Comparison of ENCODE assay signal across 11 cellular contexts in the genomic region with DNA sequence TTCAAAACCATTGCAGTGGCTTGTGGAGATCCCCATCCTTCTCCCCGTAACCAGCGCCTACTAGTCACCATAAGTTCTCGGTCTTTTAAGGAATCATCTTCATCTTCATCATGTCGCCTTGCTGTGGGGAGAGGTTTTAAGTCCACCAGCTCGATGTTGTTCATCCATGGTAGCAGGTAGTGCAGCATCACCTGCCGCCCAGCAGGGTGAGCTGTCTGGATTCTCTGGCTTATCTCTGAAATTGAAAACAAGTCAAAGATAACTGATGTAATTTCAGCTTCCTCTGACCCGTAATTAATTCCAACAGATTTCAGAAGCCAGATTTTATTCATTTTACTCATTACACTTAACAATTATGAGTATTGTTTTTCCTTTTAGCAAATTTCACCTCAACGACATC.
A peak's percentile ranks its signal among the peaks of the same experiment; 100 is the strongest.
DNase-seq lines count a peak whose midpoint lies in the region; ATAC-seq and TF ChIP-seq lines count a peak whose summit lies in the region.
"Had no signal": no experiment of that assay in that cellular context is flagged by ENCODE, and none has a peak within 500 bp of the region (broad histone marks: within the 10 kb centered on the region; RNA-seq: fewer than 3 reads in every experiment).

No MANE protein-coding gene starts in this region.

- CTCF ChIA-PET in AG04450 (lab: Charles Lee): interaction anchor here (0.6 to 2.3 kb wide), 3 partner anchors 11 to 405 kb away, joined by 4 to 11 read pairs (median 6); no protein-coding TSS in a partner anchor

- intact Hi-C loops in gastrocnemius medialis (cut with DNase I; ENCODE audit: low total_unique reads): no loop called here

- TF ChIP-seq CTCF in AG04450 (IDR thresholded peaks at IDR 0.05; ENCODE audit: low read depth, low read length) (0 out of 2 replicates have a peak, but pooled peaks have one; percentile 23), GM12864 (IDR thresholded peaks at IDR 0.05; ENCODE audit: low read depth, low read length, missing control alignments) (peak; percentile 27), RWPE2 (IDR thresholded peaks at IDR 0.05; ENCODE audit: poor library complexity, severe bottlenecking) (peak; percentile 34), gastrocnemius medialis (IDR thresholded peaks at IDR 0.05 in 4 of 5, conservative IDR thresholded peaks at IDR 0.05 in 1 of 5) (no peak)

- peaks cover 7% of the 10 kb centered on the region for H3K4me1 Mint-ChIP-seq in activated T-cell treated with anti-CD3 and anti-CD28 coated beads, Interleukin-2, amount 50 U/mL, for 24 hours (ENCODE audit: low read depth)

- TF ChIP-seq POLR2A in gastrocnemius medialis (IDR thresholded peaks at IDR 0.05): no peak

- POLR2A ChIA-PET in AG04450 (lab: Yijun Ruan, JAX): no interaction called here

- DNase-seq in AG04450 (ENCODE audit: low read depth, low spot score) (no peak), GM12864 (ENCODE audit: low read depth) (no peak), RWPE2 (ENCODE audit: low spot score) (no peak), germinal center (ENCODE audit: low spot score) (peak; percentile 9), gastrocnemius medialis (no peak), NCI-H526 treated with DMSO at 0.1 percent for 48 hours (lab: John Stamatoyannopoulos, UW) (no peak)
- DNase-seq in activated T-cell treated with anti-CD3 and anti-CD28 coated beads, Interleukin-2, amount 50 U/mL, for 24 hours: no peak
- DNase-seq: aorta, NCI-H1436, SJCRH30 had no signal

- ATAC-seq in RWPE2 (ENCODE audit: low read depth): no peak
- ATAC-seq in HG02610 (IDR thresholded peaks at IDR 0.05; ENCODE audit: unreplicated experiment): no peak
- ATAC-seq in gastrocnemius medialis: no peak

- no peak overlapping the region for H3K27ac ChIP-seq in AG04450 (ENCODE audit: low read depth, low read length)
- no peak overlapping the region for H3K27ac ChIP-seq in RWPE2 (ENCODE audit: poor library complexity, severe bottlenecking)
- no peak overlapping the region for H3K27ac ChIP-seq in gastrocnemius medialis
- H3K27ac ChIP-seq: SJCRH30 had no signal

- in situ Hi-C loops in gastrocnemius medialis (cut with MboI; ENCODE audit: low sequenced_read_pairs in 4 of 4): no loop called here

- H3K4me3 Mint-ChIP-seq in activated T-cell treated with anti-CD3 and anti-CD28 coated beads, Interleukin-2, amount 50 U/mL, for 24 hours: no peak overlapping the region

- H3K27me3 Mint-ChIP-seq in activated T-cell treated with anti-CD3 and anti-CD28 coated beads, Interleukin-2, amount 50 U/mL, for 24 hours: no peaks in the 10 kb centered on the region

- H3K4me1 ChIP-seq in RWPE2 (ENCODE audit: insufficient read depth, poor library complexity, severe bottlenecking) (no peaks in the 10 kb centered on the region), gastrocnemius medialis (no peaks in the 10 kb centered on the region)
- H3K4me1 ChIP-seq: SJCRH30 had no signal

- peaks cover 86% of the 10 kb centered on the region for H3K36me3 Mint-ChIP-seq in activated T-cell treated with anti-CD3 and anti-CD28 coated beads, Interleukin-2, amount 50 U/mL, for 24 hours (ENCODE audit: low read depth)

- H3K27ac Mint-ChIP-seq in activated T-cell treated with anti-CD3 and anti-CD28 coated beads, Interleukin-2, amount 50 U/mL, for 24 hours: no peak overlapping the region

- H3K27me3 ChIP-seq in AG04450 (ENCODE audit: control insufficient read depth, insufficient read depth, low read length) (no peaks in the 10 kb centered on the region), RWPE2 (ENCODE audit: insufficient read depth, poor library complexity, severe bottlenecking) (no peaks in the 10 kb centered on the region), gastrocnemius medialis (no peaks in the 10 kb centered on the region)
- H3K27me3 ChIP-seq: SJCRH30 had no signal

- H3K9me3 ChIP-seq in AG04450 (ENCODE audit: control insufficient read depth, insufficient read depth, low read length) (no peaks in the 10 kb centered on the region), RWPE2 (ENCODE audit: severe bottlenecking) (peaks cover 2% of the 10 kb centered on the region), gastrocnemius medialis (no peaks in the 10 kb centered on the region)
- H3K9me3 ChIP-seq: SJCRH30 had no signal

- H3K9me3 Mint-ChIP-seq in activated T-cell treated with anti-CD3 and anti-CD28 coated beads, Interleukin-2, amount 50 U/mL, for 24 hours: peaks cover 7% of the 10 kb centered on the region

- H3K36me3 ChIP-seq in RWPE2 (ENCODE audit: low read depth) (peaks cover 74% of the 10 kb centered on the region), gastrocnemius medialis (peaks cover 2 to 86% of the 10 kb centered on the region in 2 donors)

- H3K4me3 ChIP-seq in AG04450 (ENCODE audit: low read depth, low read length) (no peak overlapping the region), GM12864 (ENCODE audit: low read depth, low read length) (no peak overlapping the region), RWPE2 (ENCODE audit: severe bottlenecking) (no peak overlapping the region), gastrocnemius medialis (no peak overlapping the region)
- H3K4me3 ChIP-seq: SJCRH30 had no signal

Comparison
In these comparisons a context has a peak if more than half of its experiments do, and no peak if none do; other contexts are left out.
1. CTCF ChIP-seq: peak in AG04450 (single experiment), GM12864 (single experiment) and RWPE2 (single experiment); none in gastrocnemius medialis (0 of 5).